ENCODE assay signal across 21 cellular contexts in the genomic region with DNA sequence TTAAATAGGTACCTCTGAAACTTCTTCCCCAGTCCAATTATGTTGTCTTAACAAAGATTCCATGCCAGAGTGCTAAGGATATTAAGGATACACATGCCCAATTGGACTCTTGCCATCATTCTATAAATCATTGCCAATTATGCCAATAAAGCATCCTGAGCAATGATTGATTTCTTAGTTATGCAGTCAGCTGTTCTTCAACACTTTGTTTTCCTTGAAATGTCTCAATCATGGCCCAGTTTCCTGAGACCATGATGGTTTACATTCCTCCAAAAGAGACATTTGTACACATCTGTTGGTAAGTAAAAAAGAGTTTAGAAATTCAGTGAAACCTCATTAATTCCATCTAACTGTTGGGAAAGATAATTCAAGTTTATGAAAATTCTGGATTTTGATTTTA.
DNase-seq lines count a peak whose midpoint lies in the region; ATAC-seq, FAIRE-seq and TF ChIP-seq lines count a peak whose summit lies in the region.
"Had no signal": no experiment of that assay in that cellular context is flagged by ENCODE, and none has a peak within 500 bp of the region (broad histone marks: within the 10 kb centered on the region; RNA-seq: fewer than 3 reads in every experiment).

No MANE protein-coding gene starts in this region.

- DNase-seq in HT-29 (ENCODE audit: low spot score) (peak; percentile 20), NCI-H82 treated with DMSO at 0.1 percent for 48 hours (lab: John Stamatoyannopoulos, UW; ENCODE audit: unreplicated experiment) (peak; percentile 13), kidney tubule cell (ENCODE audit: low spot score) (peak; percentile 12), small intestine (peak; percentile 37), SIG-M5 (lab: John Stamatoyannopoulos, UW) (no peak), PC-3 (no peak), NCI-H1105 treated with DMSO at 0.1 percent for 48 hours (lab: John Stamatoyannopoulos, UW) (no peak)
- DNase-seq: AML-193; Caco-2; CD4-positive, alpha-beta T cell; DMS153; DMS79; GDM1; GOT3; H7; HFFc6 had no signal

- CTCF ChIA-PET in PC-3 (lab: Charles Lee) = no interaction called here

- no peaks in the 10 kb centered on the region for H3F3A ChIP-seq in PC-3 (ENCODE audit: low read length, unreplicated experiment)

- no peaks in the 10 kb centered on the region for H3K79me2 ChIP-seq in PC-3 (ENCODE audit: low read length)

- H4K20me1 ChIP-seq in PC-3 (ENCODE audit: low read length) = no peaks in the 10 kb centered on the region

- POLR2A ChIA-PET in PC-3 (lab: Charles Lee; ENCODE audit: unreplicated experiment) = no interaction called here

- H3K4me1 ChIP-seq in small intestine (ENCODE audit: control insufficient read depth in 2 of 2, insufficient read depth in 1 of 2, low read depth in 1 of 2, low read length in 1 of 2) (no peaks in the 10 kb centered on the region), PC-3 (ENCODE audit: insufficient read depth, low read length) (no peaks in the 10 kb centered on the region)
- H3K4me1 ChIP-seq: Caco-2 had no signal

- no peaks in the 10 kb centered on the region for H3K36me3 ChIP-seq in small intestine (ENCODE audit: control insufficient read depth in 2 of 2, insufficient read depth in 2 of 2, low read length in 2 of 2)
- H3K36me3 ChIP-seq in PC-3 (ENCODE audit: low read depth, low read length) = no peaks in the 10 kb centered on the region

- H3K9me3 ChIP-seq in small intestine (ENCODE audit: control insufficient read depth, low read depth) (no peaks in the 10 kb centered on the region), PC-3 (ENCODE audit: low read length) (no peaks in the 10 kb centered on the region)
- H3K9me3 ChIP-seq: Caco-2 had no signal

- H2AFZ ChIP-seq in PC-3 (ENCODE audit: low read length) = no peak overlapping the region

- ATAC-seq in PC-3 = no peak
- ATAC-seq: HCT116 had no signal

- no peak for FAIRE-seq in small intestine (lab: Jason Lieb, UNC)
- FAIRE-seq: D721Med, HTR-8/SVneo had no signal

- no peak overlapping the region for H3K4me2 ChIP-seq in PC-3 (ENCODE audit: low read length)

- TF ChIP-seq CTCF in PC-3 (conservative IDR thresholded peaks at IDR 0.05; ENCODE audit: low read depth, low read length) = no peak

- intact Hi-C loops in PC-3 (cut with micrococcal nuclease) = no loop called here

- H3K27ac ChIP-seq in small intestine (ENCODE audit: low read depth in 1 of 2, low read length in 1 of 2) = no peak overlapping the region
- H3K27ac ChIP-seq in PC-3 (ENCODE audit: low read length) = no peak overlapping the region
- H3K27ac ChIP-seq: C4-2B, HL-60 had no signal

- H3K9me2 ChIP-seq in PC-3 (replicated peaks; ENCODE audit: low read length) = no peaks in the 10 kb centered on the region

- no TSS peak for BruUV-seq in PC-3 (replicated peaks; lab: Mats Ljungman, UMichigan)

- H3K27me3 ChIP-seq in small intestine (ENCODE audit: control insufficient read depth in 2 of 2, insufficient read depth in 2 of 2, low read length in 2 of 2) = no peaks in the 10 kb centered on the region
- H3K27me3 ChIP-seq in PC-3 (ENCODE audit: low read length) = no peaks in the 10 kb centered on the region

- no peak overlapping the region for H3K9ac ChIP-seq in PC-3 (ENCODE audit: low read length)

- no peak overlapping the region for H3K4me3 ChIP-seq in small intestine (ENCODE audit: low read depth in 1 of 2, low read length in 2 of 2)
- H3K4me3 ChIP-seq in PC-3 (ENCODE audit: low read length) = no peak overlapping the region

Comparison
In these comparisons a context has a peak if more than half of its experiments do, and no peak if none do; other contexts are left out.
1. DNase-seq: peak in HT-29 (single experiment), NCI-H82 treated with DMSO at 0.1 percent for 48 hours (single experiment), kidney tubule cell (single experiment) and small intestine (single experiment); none in SIG-M5 (single experiment), PC-3 (single experiment) and NCI-H1105 treated with DMSO at 0.1 percent for 48 hours (single experiment).